ENCODE assay signal across 37 cellular contexts in the genomic region with DNA sequence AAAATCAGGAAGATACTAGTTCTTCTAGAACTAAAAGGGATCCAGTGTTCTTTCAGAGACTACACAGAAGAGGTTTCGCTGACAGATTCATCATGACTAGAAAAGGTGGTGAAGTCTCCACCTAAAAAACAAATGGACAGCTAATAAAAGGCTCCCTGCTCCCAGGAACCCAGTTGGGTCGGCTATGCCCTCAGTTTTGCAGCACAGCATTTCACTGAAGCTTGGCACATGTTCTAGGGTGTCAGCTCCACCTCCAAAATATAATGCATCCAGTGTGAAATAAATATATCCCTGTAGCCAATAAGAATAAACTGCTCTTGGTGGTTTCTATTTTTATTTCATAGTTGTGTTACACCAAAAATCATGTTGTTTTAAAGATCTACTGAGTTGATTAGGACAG. TPM values are rescaled to one million over a fixed set of nuclear protein-coding genes. Genes with fewer than 3 reads are reported as not detected.
"Had no signal": no experiment of that assay in that cellular context is flagged by ENCODE, and none has a peak within 500 bp of the region (broad histone marks: within the 10 kb centered on the region; RNA-seq: fewer than 3 reads in every experiment).

No MANE protein-coding gene starts in this region.

- H3K27me3 ChIP-seq: MG63 had no signal

- H3K36me3 ChIP-seq: MG63 had no signal

- H3K9me3 ChIP-seq: MG63 had no signal

- DNase-seq: Karpas-422, Kasumi-1, MG63, MM.1S, MV-4-11, NCI-H1048, NCI-H1092, NCI-H1092 treated with DMSO at 0.1 percent for 48 hours, NCI-H1105, NCI-H1105 treated with DMSO at 0.1 percent for 48 hours, NCI-H1417, NCI-H1417 treated with DMSO at 0.1 percent for 48 hours, NCI-H1436, NCI-H1436 treated with DMSO at 0.1 percent for 48 hours, NCI-H146, NCI-H1694, NCI-H1694 treated with DMSO at 0.1 percent for 48 hours, NCI-H187, NCI-H187 treated with DMSO at 0.1 percent for 48 hours, NCI-H1930, NCI-H2029, NCI-H2029 treated with DMSO at 0.1 percent for 48 hours, NCI-H2081, NCI-H2081 treated with DMSO at 0.1 percent for 48 hours, NCI-H2107, NCI-H2171, NCI-H2171 treated with DMSO at 0.1 percent for 48 hours, NCI-H2227 treated with DMSO at 0.1 percent for 48 hours, NCI-H226, NCI-H345, NCI-H446, NCI-H446 treated with DMSO at 0.1 percent for 48 hours, NCI-H510A, NCI-H510A treated with DMSO at 0.1 percent for 48 hours had no signal

- H3K4me3 ChIP-seq: MG63 had no signal

RNA-seq across cellular contexts. Expression of a gene that starts 55.0 kb away (rescaled TPM):
- total RNA-seq: M059J, MCF 10A, NCI-H460 had no signal

RNA-seq across cellular contexts. Expression of a gene that starts 57.9 kb away (rescaled TPM):
- total RNA-seq: MCF 10A, NCI-H460 had no signal
